Comparison of ENCODE assay signal across 18 cellular contexts in the genomic region with DNA sequence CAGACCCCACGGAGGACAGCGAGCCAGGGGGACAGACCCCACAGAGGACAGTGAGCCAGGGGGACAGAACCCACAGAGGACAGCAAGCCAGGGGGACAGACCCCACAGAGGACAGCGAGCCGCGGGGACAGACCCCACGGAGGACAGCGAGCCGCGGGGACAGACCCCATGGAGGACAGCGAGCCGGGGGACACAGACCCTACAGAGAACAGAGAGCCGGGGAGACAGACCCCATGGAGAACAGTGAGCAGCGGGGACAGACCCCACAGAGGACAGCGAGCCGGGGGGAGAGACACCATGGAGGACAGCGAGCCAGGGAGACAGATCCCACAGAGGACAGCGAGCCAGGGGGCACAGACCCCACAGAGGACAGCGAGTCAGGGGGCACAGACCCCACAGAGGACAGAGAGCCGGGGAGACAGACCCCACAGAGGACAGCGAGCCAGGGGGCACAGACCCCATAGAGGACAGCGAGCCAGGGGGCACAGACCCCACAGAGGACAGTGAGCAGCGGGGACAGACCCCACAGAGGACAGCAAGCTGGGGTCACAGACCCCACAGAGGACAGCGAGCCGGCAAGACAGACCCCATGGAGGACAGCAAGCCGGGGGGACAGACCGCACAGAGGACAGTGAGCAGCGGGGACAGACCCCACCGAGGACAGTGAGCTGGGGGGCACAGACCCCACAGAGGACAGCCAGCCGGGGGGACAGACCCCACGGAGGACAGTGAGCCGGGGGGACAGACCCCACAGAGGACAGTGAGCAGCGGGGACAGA. TPM values are rescaled to one million over a fixed set of nuclear protein-coding genes. Genes with fewer than 3 reads are reported as not detected.
DNase-seq lines count a peak whose midpoint lies in the region; ATAC-seq and TF ChIP-seq lines count a peak whose summit lies in the region.
"Had no signal": no experiment of that assay in that cellular context is flagged by ENCODE, and none has a peak within 500 bp of the region (broad histone marks: within the 10 kb centered on the region; RNA-seq: fewer than 3 reads in every experiment).

No MANE protein-coding gene starts in this region.

- H3K9me3 Mint-ChIP-seq in activated T-helper 1 cell treated with anti-CD3 and anti-CD28 coated beads, Interleukin-12 subunit alpha, Interleukin-12 subunit beta, Interleukin-2, Interleukin-4 antibody, amounts not matched to agents 30 ng/mL and 10 ng/mL and 1 ng/mL, durations not matched to agents 14 hours and 24 hours and 36 hours, result no peaks in the 10 kb centered on the region
- peaks cover 11% of the 10 kb centered on the region for H3K9me3 Mint-ChIP-seq in glutamatergic neuron (ENCODE audit: unreplicated experiment)
- no peaks in the 10 kb centered on the region for H3K9me3 Mint-ChIP-seq in neural crest cell
- H3K9me3 Mint-ChIP-seq: CD14-positive monocyte had no signal

- peaks cover 2% of the 10 kb centered on the region for H3K27me3 Mint-ChIP-seq in activated T-helper 1 cell treated with anti-CD3 and anti-CD28 coated beads, Interleukin-12 subunit alpha, Interleukin-12 subunit beta, Interleukin-2, Interleukin-4 antibody, amounts not matched to agents 30 ng/mL and 10 ng/mL and 1 ng/mL, durations not matched to agents 14 hours and 24 hours and 36 hours (ENCODE audit: insufficient read depth)
- H3K27me3 Mint-ChIP-seq in glutamatergic neuron (ENCODE audit: unreplicated experiment) (peaks cover 13% of the 10 kb centered on the region), neural crest cell (ENCODE audit: low read depth) (peaks cover 13% of the 10 kb centered on the region)

- ATAC-seq in GM21423 (IDR thresholded peaks at IDR 0.05; ENCODE audit: unreplicated experiment), result no peak
- no peak for ATAC-seq in HG03457 (IDR thresholded peaks at IDR 0.05; ENCODE audit: unreplicated experiment)

- peaks cover 0 to 31% (median 3%) of the 10 kb centered on the region in 7 donors for H3K27me3 ChIP-seq in spleen (replicated peaks in 1 of 7)

- no peaks in the 10 kb centered on the region for H3K36me3 Mint-ChIP-seq in activated T-helper 1 cell treated with anti-CD3 and anti-CD28 coated beads, Interleukin-12 subunit alpha, Interleukin-12 subunit beta, Interleukin-2, Interleukin-4 antibody, amounts not matched to agents 30 ng/mL and 10 ng/mL and 1 ng/mL, durations not matched to agents 14 hours and 24 hours and 36 hours (ENCODE audit: low read depth)
- H3K36me3 Mint-ChIP-seq in glutamatergic neuron (ENCODE audit: unreplicated experiment), result no peaks in the 10 kb centered on the region
- no peaks in the 10 kb centered on the region for H3K36me3 Mint-ChIP-seq in neural crest cell (ENCODE audit: low read depth)

- no peak for TF ChIP-seq POLR2A in spleen (IDR thresholded peaks at IDR 0.05)

- intact Hi-C loops in activated T-helper 1 cell treated with anti-CD3 and anti-CD28 coated beads, Interleukin-12 subunit alpha, Interleukin-12 subunit beta, Interleukin-2, Interleukin-4 antibody, amounts not matched to agents 30 ng/mL and 10 ng/mL and 1 ng/mL, durations not matched to agents 14 hours and 24 hours and 36 hours (cut with micrococcal nuclease), result no loop called here
- intact Hi-C loops in spleen (cut with DNase I; ENCODE audit: low total_unique reads), result no loop called here

- TF ChIP-seq CTCF in glutamatergic neuron (IDR thresholded peaks at IDR 0.05; ENCODE audit: partially characterized antibody, unreplicated experiment) (no peak), neural crest cell (conservative IDR thresholded peaks at IDR 0.05) (no peak), spleen (IDR thresholded peaks at IDR 0.05 in 8 of 11, conservative IDR thresholded peaks at IDR 0.05 in 3 of 11) (no peak)

- H3K4me1 Mint-ChIP-seq in activated T-helper 1 cell treated with anti-CD3 and anti-CD28 coated beads, Interleukin-12 subunit alpha, Interleukin-12 subunit beta, Interleukin-2, Interleukin-4 antibody, amounts not matched to agents 30 ng/mL and 10 ng/mL and 1 ng/mL, durations not matched to agents 14 hours and 24 hours and 36 hours (ENCODE audit: low read depth), result no peaks in the 10 kb centered on the region
- H3K4me1 Mint-ChIP-seq in glutamatergic neuron (ENCODE audit: low read depth, unreplicated experiment) (no peaks in the 10 kb centered on the region), neural crest cell (peaks cover 8% of the 10 kb centered on the region)
- H3K4me1 Mint-ChIP-seq: B cell, CD14-positive monocyte had no signal

- no peak for DNase-seq in activated T-helper 1 cell treated with anti-CD3 and anti-CD28 coated beads, Interleukin-12 subunit alpha, Interleukin-12 subunit beta, Interleukin-2, Interleukin-4 antibody, amounts not matched to agents 30 ng/mL and 10 ng/mL and 1 ng/mL, durations not matched to agents 14 hours and 24 hours and 36 hours (ENCODE audit: low spot score)
- DNase-seq in glutamatergic neuron (peak; percentile 10), neural crest cell (ENCODE audit: low read depth, low spot score) (no peak), spleen (peak; percentile 45), NCI-H146 treated with DMSO at 0.1 percent for 48 hours (lab: John Stamatoyannopoulos, UW; ENCODE audit: unreplicated experiment) (no peak)
- DNase-seq: GDM1, IMR-90, NCI-H1105 treated with DMSO at 0.1 percent for 48 hours, NCI-H1694, NCI-H2081, NCI-H2171 treated with DMSO at 0.1 percent for 48 hours, NCI-H446, Right ventricle myocardium superior had no signal

- no peak overlapping the region for H3K27ac ChIP-seq in spleen
- H3K27ac ChIP-seq: A549 had no signal

- H3K4me1 ChIP-seq in spleen, result no peaks in the 10 kb centered on the region
- H3K4me1 ChIP-seq: A549 had no signal

- H3K36me3 ChIP-seq in spleen, result peaks cover 0 to 17% (median 3%) of the 10 kb centered on the region in 6 donors

- no peak overlapping the region for H3K4me3 ChIP-seq in spleen
- H3K4me3 ChIP-seq: A549 had no signal

- no peaks in the 10 kb centered on the region for H3K9me3 ChIP-seq in spleen
- H3K9me3 ChIP-seq: A549 had no signal

- no peak overlapping the region for H3K4me3 Mint-ChIP-seq in activated T-helper 1 cell treated with anti-CD3 and anti-CD28 coated beads, Interleukin-12 subunit alpha, Interleukin-12 subunit beta, Interleukin-2, Interleukin-4 antibody, amounts not matched to agents 30 ng/mL and 10 ng/mL and 1 ng/mL, durations not matched to agents 14 hours and 24 hours and 36 hours
- no peak overlapping the region for H3K4me3 Mint-ChIP-seq in glutamatergic neuron (ENCODE audit: unreplicated experiment)
- H3K4me3 Mint-ChIP-seq in neural crest cell, result no peak overlapping the region
- H3K4me3 Mint-ChIP-seq: B cell, CD14-positive monocyte had no signal

- H3K27ac Mint-ChIP-seq in activated T-helper 1 cell treated with anti-CD3 and anti-CD28 coated beads, Interleukin-12 subunit alpha, Interleukin-12 subunit beta, Interleukin-2, Interleukin-4 antibody, amounts not matched to agents 30 ng/mL and 10 ng/mL and 1 ng/mL, durations not matched to agents 14 hours and 24 hours and 36 hours, result peak overlapping the region; percentile 56
- no peak overlapping the region for H3K27ac Mint-ChIP-seq in glutamatergic neuron (ENCODE audit: unreplicated experiment)
- H3K27ac Mint-ChIP-seq in neural crest cell (ENCODE audit: unreplicated experiment), result peak overlapping the region; percentile 79
- H3K27ac Mint-ChIP-seq: B cell, CD14-positive monocyte had no signal

- WGBS in spleen, 5 donors, result 87 to 93% (median 90%) methylated on average over 32 of the region's 32 CpGs

RNA-seq across cellular contexts. Expression of a gene that starts 4.4 kb away (rescaled TPM):
- total RNA-seq in activated T-helper 1 cell treated with anti-CD3 and anti-CD28 coated beads, Interleukin-12 subunit alpha, Interleukin-12 subunit beta, Interleukin-2, Interleukin-4 antibody, amounts not matched to agents 30 ng/mL and 10 ng/mL and 1 ng/mL, durations not matched to agents 14 hours and 24 hours and 36 hours, result 14.4 and 17.2 TPM in 2 replicates
- total RNA-seq in glutamatergic neuron (ENCODE audit: unreplicated experiment) (73.0 TPM), neural crest cell (14.5 and 17.2 TPM in 2 replicates), spleen (10 to 100 TPM in 4 of 7 donors, 1 to 10 TPM in 3; 1.3 to 75.0 (median 10.5) TPM)
- polyA plus RNA-seq in spleen, result 1 to 10 TPM; 1.9 to 2.8 (median 2.1) TPM
- polyA plus RNA-seq: CD14-positive monocyte had no signal

RNA-seq across cellular contexts. Expression of a gene that starts 37.4 kb away (rescaled TPM):
- total RNA-seq in activated T-helper 1 cell treated with anti-CD3 and anti-CD28 coated beads, Interleukin-12 subunit alpha, Interleukin-12 subunit beta, Interleukin-2, Interleukin-4 antibody, amounts not matched to agents 30 ng/mL and 10 ng/mL and 1 ng/mL, durations not matched to agents 14 hours and 24 hours and 36 hours, result 77.8 and 81.6 TPM in 2 replicates
- total RNA-seq in glutamatergic neuron (ENCODE audit: unreplicated experiment), result 104 TPM
- 77.3 and 80.1 TPM in 2 replicates for total RNA-seq in neural crest cell
- 10 to 100 TPM; 32.2 to 82.9 (median 39.7) TPM for total RNA-seq in spleen
- polyA plus RNA-seq in spleen, result 10 to 100 TPM; 26.5 to 54.5 (median 38.6) TPM

RNA-seq across cellular contexts. Expression of a gene that starts 37.5 kb away (rescaled TPM):
- 37.2 and 38.4 TPM in 2 replicates for total RNA-seq in activated T-helper 1 cell treated with anti-CD3 and anti-CD28 coated beads, Interleukin-12 subunit alpha, Interleukin-12 subunit beta, Interleukin-2, Interleukin-4 antibody, amounts not matched to agents 30 ng/mL and 10 ng/mL and 1 ng/mL, durations not matched to agents 14 hours and 24 hours and 36 hours
- total RNA-seq in glutamatergic neuron (ENCODE audit: unreplicated experiment) (3.9 TPM), neural crest cell (27.6 and 32.6 TPM in 2 replicates), spleen (1 to 10 TPM; 1.0 to 5.4 (median 2.1) TPM)
- polyA plus RNA-seq in spleen, result 1 to 10 TPM; 1.2 to 3.4 (median 2.6) TPM

Comparison
In these comparisons a context has a peak if more than half of its experiments do, and no peak if none do; other contexts are left out.
1. DNase-seq: peak in glutamatergic neuron (single experiment) and spleen (single experiment); none in activated T-helper 1 cell treated with anti-CD3 and anti-CD28 coated beads, Interleukin-12 subunit alpha, Interleukin-12 subunit beta, Interleukin-2, Interleukin-4 antibody, amounts not matched to agents 30 ng/mL and 10 ng/mL and 1 ng/mL, durations not matched to agents 14 hours and 24 hours and 36 hours (single experiment), neural crest cell (single experiment) and NCI-H146 treated with DMSO at 0.1 percent for 48 hours (single experiment).